In the genomic region with DNA sequence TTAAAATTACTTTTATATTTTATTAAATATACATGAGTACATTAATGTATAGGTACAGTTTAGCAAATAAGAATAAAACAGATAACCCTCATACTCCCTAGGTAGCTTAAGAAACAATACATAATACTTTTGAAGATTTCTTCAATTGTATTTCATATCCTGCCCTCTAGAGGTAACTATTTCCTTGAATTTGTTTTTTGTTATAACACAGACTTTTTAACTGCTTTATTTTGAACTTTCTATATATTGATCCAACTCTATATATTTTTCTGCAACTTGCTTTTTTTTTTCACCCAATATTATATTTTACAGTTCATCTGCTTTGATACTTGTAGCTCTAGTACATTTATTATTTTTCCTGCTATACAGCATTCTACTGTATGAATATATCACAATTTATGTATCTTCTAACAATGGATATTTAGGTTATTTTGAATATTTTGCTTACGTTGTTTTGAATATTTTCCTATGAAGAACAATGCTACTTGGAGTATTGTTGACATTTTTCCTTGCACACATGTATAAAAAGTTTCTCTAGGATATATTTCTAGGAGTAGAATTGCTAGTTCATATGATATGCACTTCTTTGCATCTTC, we compare ENCODE assay signal across 10 cellular contexts.
DNase-seq lines count a peak whose midpoint lies in the region; ATAC-seq and TF ChIP-seq lines count a peak whose summit lies in the region.
"Had no signal": no experiment of that assay in that cellular context is flagged by ENCODE, and none has a peak within 500 bp of the region (broad histone marks: within the 10 kb centered on the region; RNA-seq: fewer than 3 reads in every experiment).

No MANE protein-coding gene starts in this region.

- H3K4me3 Mint-ChIP-seq in MCF 10A (ENCODE audit: unreplicated experiment) = no peak overlapping the region
- H3K4me3 Mint-ChIP-seq in type B pancreatic cell = no peak overlapping the region
- H3K4me3 Mint-ChIP-seq: memory B cell had no signal

- ATAC-seq in HG02642 (IDR thresholded peaks at IDR 0.05; ENCODE audit: poor library complexity, unreplicated experiment) (no peak), HG02678 (IDR thresholded peaks at IDR 0.05; ENCODE audit: unreplicated experiment) (no peak)

- intact Hi-C loops in MCF 10A (cut with micrococcal nuclease) = loop anchor here (1.0 to 5.0 kb wide), 4 partner anchors 105 to 374 kb away; no protein-coding TSS in a partner anchor
- intact Hi-C loops in breast epithelium (cut with DNase I; ENCODE audit: low total_unique reads) = no loop called here

- POLR2A ChIA-PET in MCF 10A (lab: Yijun Ruan, JAX) = interaction anchor here (1.6 kb wide), 1 partner anchor 73 kb away, joined by 5 read pairs; a partner anchor contains a TSS

- H3K36me3 Mint-ChIP-seq in MCF 10A (ENCODE audit: insufficient read depth, unreplicated experiment) (no peaks in the 10 kb centered on the region), type B pancreatic cell (no peaks in the 10 kb centered on the region)
- H3K36me3 Mint-ChIP-seq: activated naive CD4-positive, alpha-beta T cell treated with anti-CD3 and anti-CD28 coated beads, Interleukin-2, amount 50 U/mL, for 72 hours; memory B cell had no signal

- no peak for TF ChIP-seq CTCF in MCF 10A (IDR thresholded peaks at IDR 0.05; ENCODE audit: unreplicated experiment)
- TF ChIP-seq CTCF in breast epithelium (IDR thresholded peaks at IDR 0.05) = peak in 1 of 3 donors; percentile 24
- TF ChIP-seq CTCF in epithelial cell of esophagus (IDR thresholded peaks at IDR 0.05; ENCODE audit: insufficient read depth, low read depth, low read length, missing control alignments) = no peak
- peak; percentile 65 for TF ChIP-seq CTCF in type B pancreatic cell (conservative IDR thresholded peaks at IDR 0.05)

- H3K4me1 ChIP-seq in breast epithelium = no peaks in the 10 kb centered on the region

- CTCF ChIA-PET in MCF 10A (lab: Yijun Ruan, JAX) = interaction anchor here (0.5 to 2.3 kb wide), 10 partner anchors 26 to 608 kb away, joined by 3 to 10 read pairs (median 3); no protein-coding TSS in a partner anchor

- no peaks in the 10 kb centered on the region for H3K27me3 ChIP-seq in breast epithelium

- DNase-seq in MCF 10A (ENCODE audit: unreplicated experiment) = peak; percentile 3
- no peak for DNase-seq in breast epithelium (ENCODE audit: low spot score in 2 of 2)
- DNase-seq in NAMALWA (ENCODE audit: low spot score) = peak; percentile 20
- peak; percentile 10 for DNase-seq in epithelial cell of esophagus (ENCODE audit: low read depth)
- DNase-seq in type B pancreatic cell (ENCODE audit: extremely low spot score, unreplicated experiment) = no peak
- no peak for DNase-seq in HuH-7 (ENCODE audit: low spot score)

- H3K27ac ChIP-seq in breast epithelium = no peak overlapping the region

- BruUV-seq in MCF 10A (replicated peaks; lab: Mats Ljungman, UMichigan) = no TSS peak

- H3K36me3 ChIP-seq in breast epithelium = no peaks in the 10 kb centered on the region

- H3K27ac Mint-ChIP-seq in MCF 10A (ENCODE audit: low read depth, unreplicated experiment) (no peak overlapping the region), type B pancreatic cell (no peak overlapping the region)
- H3K27ac Mint-ChIP-seq: activated naive CD4-positive, alpha-beta T cell treated with anti-CD3 and anti-CD28 coated beads, Interleukin-2, amount 50 U/mL, for 72 hours; memory B cell had no signal

- H3K27me3 Mint-ChIP-seq in MCF 10A (ENCODE audit: insufficient read depth, unreplicated experiment) (no peaks in the 10 kb centered on the region), type B pancreatic cell (no peaks in the 10 kb centered on the region)

- no peak for TF ChIP-seq POLR2A in breast epithelium (IDR thresholded peaks at IDR 0.05)

- H3K9me3 ChIP-seq in breast epithelium = peaks cover 0 to 5% of the 10 kb centered on the region in 2 donors

- no peaks in the 10 kb centered on the region for H3K9me3 Mint-ChIP-seq in MCF 10A (ENCODE audit: unreplicated experiment)
- H3K9me3 Mint-ChIP-seq in type B pancreatic cell = no peaks in the 10 kb centered on the region

- H3K4me3 ChIP-seq in breast epithelium = no peak overlapping the region
- no peak overlapping the region for H3K4me3 ChIP-seq in epithelial cell of esophagus (ENCODE audit: low read length)

- H3K4me1 Mint-ChIP-seq in MCF 10A (ENCODE audit: insufficient read depth, unreplicated experiment) (no peaks in the 10 kb centered on the region), type B pancreatic cell (ENCODE audit: unreplicated experiment) (no peaks in the 10 kb centered on the region)
- H3K4me1 Mint-ChIP-seq: memory B cell had no signal

Comparison
In these comparisons a context has a peak if more than half of its experiments do, and no peak if none do; other contexts are left out.
1. DNase-seq: peak in MCF 10A (single experiment), NAMALWA (single experiment) and epithelial cell of esophagus (single experiment); none in breast epithelium (0 of 2), type B pancreatic cell (single experiment) and HuH-7 (single experiment).